1 cellular context compared by ENCODE assay signal in the genomic region with DNA sequence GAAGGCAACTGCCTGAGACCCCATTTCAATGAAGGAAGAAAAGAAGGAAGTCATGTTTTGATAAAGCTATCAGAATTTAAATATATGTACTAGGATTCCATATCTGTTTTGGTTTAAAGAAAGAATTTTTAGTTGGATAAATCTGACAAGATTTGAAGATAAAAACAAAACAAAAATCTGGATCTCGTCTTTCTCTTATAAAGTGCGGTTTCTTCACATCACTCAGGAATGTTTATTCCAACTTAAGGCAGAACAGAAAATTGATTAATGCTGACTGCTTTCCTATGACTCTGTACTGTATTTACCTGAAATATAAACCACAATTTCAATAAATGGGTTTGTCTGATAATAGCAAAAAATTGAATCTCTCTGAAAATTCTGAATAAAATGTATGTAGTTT.
A peak's percentile ranks its signal among the peaks of the same experiment; 100 is the strongest.
TF ChIP-seq lines count a peak whose summit lies in the region.

No MANE protein-coding gene starts in this region.

TF ChIP-seq in SK-N-SH, 30 proteins besides CTCF, POLR2A, EP300 and RAD21 (continued from another document):
- peak; percentile 84; the same call in 1 of the 2 replicates for TF ChIP-seq NFIC (IDR thresholded peaks at IDR 0.05; ENCODE audit: borderline replicate concordance)
- TF ChIP-seq, protein P1, sequence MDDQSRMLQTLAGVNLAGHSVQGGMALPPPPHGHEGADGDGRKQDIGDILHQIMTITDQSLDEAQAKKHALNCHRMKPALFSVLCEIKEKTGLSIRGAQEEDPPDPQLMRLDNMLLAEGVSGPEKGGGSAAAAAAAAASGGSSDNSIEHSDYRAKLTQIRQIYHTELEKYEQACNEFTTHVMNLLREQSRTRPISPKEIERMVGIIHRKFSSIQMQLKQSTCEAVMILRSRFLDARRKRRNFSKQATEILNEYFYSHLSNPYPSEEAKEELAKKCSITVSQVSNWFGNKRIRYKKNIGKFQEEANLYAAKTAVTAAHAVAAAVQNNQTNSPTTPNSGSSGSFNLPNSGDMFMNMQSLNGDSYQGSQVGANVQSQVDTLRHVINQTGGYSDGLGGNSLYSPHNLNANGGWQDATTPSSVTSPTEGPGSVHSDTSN (IDR thresholded peaks at IDR 0.05), result peak; percentile 95
- TF ChIP-seq RXRA (IDR thresholded peaks at IDR 0.05; ENCODE audit: borderline replicate concordance, low read depth), result peak; percentile 51; the same call in 1 of the 2 replicates
- peak; percentile 96 for TF ChIP-seq TEAD4 (IDR thresholded peaks at IDR 0.05; ENCODE audit: borderline replicate concordance, insufficient read depth)
- TF ChIP-seq, protein P2, sequence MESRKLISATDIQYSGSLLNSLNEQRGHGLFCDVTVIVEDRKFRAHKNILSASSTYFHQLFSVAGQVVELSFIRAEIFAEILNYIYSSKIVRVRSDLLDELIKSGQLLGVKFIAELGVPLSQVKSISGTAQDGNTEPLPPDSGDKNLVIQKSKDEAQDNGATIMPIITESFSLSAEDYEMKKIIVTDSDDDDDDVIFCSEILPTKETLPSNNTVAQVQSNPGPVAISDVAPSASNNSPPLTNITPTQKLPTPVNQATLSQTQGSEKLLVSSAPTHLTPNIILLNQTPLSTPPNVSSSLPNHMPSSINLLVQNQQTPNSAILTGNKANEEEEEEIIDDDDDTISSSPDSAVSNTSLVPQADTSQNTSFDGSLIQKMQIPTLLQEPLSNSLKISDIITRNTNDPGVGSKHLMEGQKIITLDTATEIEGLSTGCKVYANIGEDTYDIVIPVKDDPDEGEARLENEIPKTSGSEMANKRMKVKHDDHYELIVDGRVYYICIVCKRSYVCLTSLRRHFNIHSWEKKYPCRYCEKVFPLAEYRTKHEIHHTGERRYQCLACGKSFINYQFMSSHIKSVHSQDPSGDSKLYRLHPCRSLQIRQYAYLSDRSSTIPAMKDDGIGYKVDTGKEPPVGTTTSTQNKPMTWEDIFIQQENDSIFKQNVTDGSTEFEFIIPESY (IDR thresholded peaks at IDR 0.05; ENCODE audit: borderline replicate concordance, low read depth), result peak; percentile 33; the same call in 1 of the 2 replicates
- no peak for TF ChIP-seq GABPA (IDR thresholded peaks at IDR 0.05; ENCODE audit: low read depth)
- peak; percentile 91 for TF ChIP-seq FOXM1 (IDR thresholded peaks at IDR 0.05; ENCODE audit: low read depth)
- TF ChIP-seq FOSL2 (IDR thresholded peaks at IDR 0.05; ENCODE audit: borderline replicate concordance, low read depth), result peak; percentile 49; the same call in 1 of the 2 replicates
- TF ChIP-seq, protein P3, sequence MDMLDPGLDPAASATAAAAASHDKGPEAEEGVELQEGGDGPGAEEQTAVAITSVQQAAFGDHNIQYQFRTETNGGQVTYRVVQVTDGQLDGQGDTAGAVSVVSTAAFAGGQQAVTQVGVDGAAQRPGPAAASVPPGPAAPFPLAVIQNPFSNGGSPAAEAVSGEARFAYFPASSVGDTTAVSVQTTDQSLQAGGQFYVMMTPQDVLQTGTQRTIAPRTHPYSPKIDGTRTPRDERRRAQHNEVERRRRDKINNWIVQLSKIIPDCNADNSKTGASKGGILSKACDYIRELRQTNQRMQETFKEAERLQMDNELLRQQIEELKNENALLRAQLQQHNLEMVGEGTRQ (IDR thresholded peaks at IDR 0.05; ENCODE audit: borderline replicate concordance, low read depth, low read length), result no peak
- TF ChIP-seq, protein P4, sequence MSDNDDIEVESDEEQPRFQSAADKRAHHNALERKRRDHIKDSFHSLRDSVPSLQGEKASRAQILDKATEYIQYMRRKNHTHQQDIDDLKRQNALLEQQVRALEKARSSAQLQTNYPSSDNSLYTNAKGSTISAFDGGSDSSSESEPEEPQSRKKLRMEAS (IDR thresholded peaks at IDR 0.05; ENCODE audit: low read depth), result 0 out of 2 replicates have a peak, but pooled peaks have one; percentile 24
